ENCODE assay signal across 1 cellular context in genomic region chr17:81510798-81511549, GRCh38.
TF ChIP-seq lines count a peak whose summit lies in the region.

No MANE protein-coding gene starts in this region.

TF ChIP-seq in HepG2, 621 proteins besides CTCF, POLR2A, EP300 and RAD21 (continued from another document and continues in another):
- TF ChIP-seq, protein P1, sequence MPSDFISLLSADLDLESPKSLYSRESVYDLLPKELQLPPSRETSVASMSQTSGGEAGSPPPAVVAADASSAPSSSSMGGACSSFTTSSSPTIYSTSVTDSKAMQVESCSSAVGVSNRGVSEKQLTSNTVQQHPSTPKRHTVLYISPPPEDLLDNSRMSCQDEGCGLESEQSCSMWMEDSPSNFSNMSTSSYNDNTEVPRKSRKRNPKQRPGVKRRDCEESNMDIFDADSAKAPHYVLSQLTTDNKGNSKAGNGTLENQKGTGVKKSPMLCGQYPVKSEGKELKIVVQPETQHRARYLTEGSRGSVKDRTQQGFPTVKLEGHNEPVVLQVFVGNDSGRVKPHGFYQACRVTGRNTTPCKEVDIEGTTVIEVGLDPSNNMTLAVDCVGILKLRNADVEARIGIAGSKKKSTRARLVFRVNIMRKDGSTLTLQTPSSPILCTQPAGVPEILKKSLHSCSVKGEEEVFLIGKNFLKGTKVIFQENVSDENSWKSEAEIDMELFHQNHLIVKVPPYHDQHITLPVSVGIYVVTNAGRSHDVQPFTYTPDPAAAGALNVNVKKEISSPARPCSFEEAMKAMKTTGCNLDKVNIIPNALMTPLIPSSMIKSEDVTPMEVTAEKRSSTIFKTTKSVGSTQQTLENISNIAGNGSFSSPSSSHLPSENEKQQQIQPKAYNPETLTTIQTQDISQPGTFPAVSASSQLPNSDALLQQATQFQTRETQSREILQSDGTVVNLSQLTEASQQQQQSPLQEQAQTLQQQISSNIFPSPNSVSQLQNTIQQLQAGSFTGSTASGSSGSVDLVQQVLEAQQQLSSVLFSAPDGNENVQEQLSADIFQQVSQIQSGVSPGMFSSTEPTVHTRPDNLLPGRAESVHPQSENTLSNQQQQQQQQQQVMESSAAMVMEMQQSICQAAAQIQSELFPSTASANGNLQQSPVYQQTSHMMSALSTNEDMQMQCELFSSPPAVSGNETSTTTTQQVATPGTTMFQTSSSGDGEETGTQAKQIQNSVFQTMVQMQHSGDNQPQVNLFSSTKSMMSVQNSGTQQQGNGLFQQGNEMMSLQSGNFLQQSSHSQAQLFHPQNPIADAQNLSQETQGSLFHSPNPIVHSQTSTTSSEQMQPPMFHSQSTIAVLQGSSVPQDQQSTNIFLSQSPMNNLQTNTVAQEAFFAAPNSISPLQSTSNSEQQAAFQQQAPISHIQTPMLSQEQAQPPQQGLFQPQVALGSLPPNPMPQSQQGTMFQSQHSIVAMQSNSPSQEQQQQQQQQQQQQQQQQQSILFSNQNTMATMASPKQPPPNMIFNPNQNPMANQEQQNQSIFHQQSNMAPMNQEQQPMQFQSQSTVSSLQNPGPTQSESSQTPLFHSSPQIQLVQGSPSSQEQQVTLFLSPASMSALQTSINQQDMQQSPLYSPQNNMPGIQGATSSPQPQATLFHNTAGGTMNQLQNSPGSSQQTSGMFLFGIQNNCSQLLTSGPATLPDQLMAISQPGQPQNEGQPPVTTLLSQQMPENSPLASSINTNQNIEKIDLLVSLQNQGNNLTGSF (CRISPR knock-in tag; IDR thresholded peaks at IDR 0.05), result no peak
- TF ChIP-seq, protein P2, sequence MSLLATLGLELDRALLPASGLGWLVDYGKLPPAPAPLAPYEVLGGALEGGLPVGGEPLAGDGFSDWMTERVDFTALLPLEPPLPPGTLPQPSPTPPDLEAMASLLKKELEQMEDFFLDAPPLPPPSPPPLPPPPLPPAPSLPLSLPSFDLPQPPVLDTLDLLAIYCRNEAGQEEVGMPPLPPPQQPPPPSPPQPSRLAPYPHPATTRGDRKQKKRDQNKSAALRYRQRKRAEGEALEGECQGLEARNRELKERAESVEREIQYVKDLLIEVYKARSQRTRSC (CRISPR knock-in tag; IDR thresholded peaks at IDR 0.05; ENCODE audit: low read depth), result no peak
- TF ChIP-seq ZSCAN31 (CRISPR knock-in tag; IDR thresholded peaks at IDR 0.05; ENCODE audit: low read depth) (no peak), ZNF513 (CRISPR knock-in tag; conservative IDR thresholded peaks at IDR 0.05) (no peak), ZNF274 (CRISPR knock-in tag; IDR thresholded peaks at IDR 0.05) (0 out of 2 replicates have a peak, but pooled peaks have one; percentile 19), PRPF4 (IDR thresholded peaks at IDR 0.05; ENCODE audit: low read depth, low read length, poor library complexity, severe bottlenecking) (no peak), ZBTB4 (CRISPR knock-in tag; IDR thresholded peaks at IDR 0.05; ENCODE audit: borderline replicate concordance) (no peak; the same call in 1 of the 2 replicates), CEBPG (CRISPR knock-in tag; IDR thresholded peaks at IDR 0.05) (no peak), LBX2 (CRISPR knock-in tag; IDR thresholded peaks at IDR 0.05; ENCODE audit: borderline replicate concordance) (no peak), ZNF672 (CRISPR knock-in tag; IDR thresholded peaks at IDR 0.05) (no peak), JDP2 (CRISPR knock-in tag; IDR thresholded peaks at IDR 0.05; ENCODE audit: borderline replicate concordance) (no peak), FOXP1 (IDR thresholded peaks at IDR 0.05) (no peak), FOXP1 (CRISPR knock-in tag; IDR thresholded peaks at IDR 0.05) (no peak), SAP130 (CRISPR knock-in tag; IDR thresholded peaks at IDR 0.05; ENCODE audit: low read depth) (no peak), ZNF770 (CRISPR knock-in tag; IDR thresholded peaks at IDR 0.05) (no peak), KMT2A (CRISPR knock-in tag; IDR thresholded peaks at IDR 0.05) (no peak), TERF1 (CRISPR knock-in tag; IDR thresholded peaks at IDR 0.05) (no peak), ZNF20 (CRISPR knock-in tag; IDR thresholded peaks at IDR 0.05) (no peak), ZBTB8A (CRISPR knock-in tag; IDR thresholded peaks at IDR 0.05; ENCODE audit: borderline replicate concordance, low read depth) (no peak), ZBTB7A (CRISPR knock-in tag; IDR thresholded peaks at IDR 0.05) (no peak), CAMTA2 (CRISPR knock-in tag; IDR thresholded peaks at IDR 0.05; ENCODE audit: borderline replicate concordance) (no peak), ZMYM3 (CRISPR knock-in tag; IDR thresholded peaks at IDR 0.05) (no peak), ZNF326 (CRISPR knock-in tag; IDR thresholded peaks at IDR 0.05; ENCODE audit: borderline replicate concordance) (no peak), ZNF446 (CRISPR knock-in tag; IDR thresholded peaks at IDR 0.05) (no peak), ZNF337 (CRISPR knock-in tag; IDR thresholded peaks at IDR 0.05; ENCODE audit: borderline replicate concordance, low read depth) (peak; percentile 39; the same call in 1 of the 2 replicates), PRMT3 (CRISPR knock-in tag; IDR thresholded peaks at IDR 0.05; ENCODE audit: borderline replicate concordance, low read depth) (no peak), HMG20B (CRISPR knock-in tag; conservative IDR thresholded peaks at IDR 0.05) (no peak), TMF1 (CRISPR knock-in tag; IDR thresholded peaks at IDR 0.05; ENCODE audit: low read depth) (no peak), TRIM24 (CRISPR knock-in tag; IDR thresholded peaks at IDR 0.05) (no peak), ZNF691 (CRISPR knock-in tag; IDR thresholded peaks at IDR 0.05; ENCODE audit: borderline replicate concordance, low read depth) (no peak)
- TF ChIP-seq, protein P3, sequence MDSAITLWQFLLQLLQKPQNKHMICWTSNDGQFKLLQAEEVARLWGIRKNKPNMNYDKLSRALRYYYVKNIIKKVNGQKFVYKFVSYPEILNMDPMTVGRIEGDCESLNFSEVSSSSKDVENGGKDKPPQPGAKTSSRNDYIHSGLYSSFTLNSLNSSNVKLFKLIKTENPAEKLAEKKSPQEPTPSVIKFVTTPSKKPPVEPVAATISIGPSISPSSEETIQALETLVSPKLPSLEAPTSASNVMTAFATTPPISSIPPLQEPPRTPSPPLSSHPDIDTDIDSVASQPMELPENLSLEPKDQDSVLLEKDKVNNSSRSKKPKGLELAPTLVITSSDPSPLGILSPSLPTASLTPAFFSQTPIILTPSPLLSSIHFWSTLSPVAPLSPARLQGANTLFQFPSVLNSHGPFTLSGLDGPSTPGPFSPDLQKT (CRISPR knock-in tag; IDR thresholded peaks at IDR 0.05; ENCODE audit: borderline replicate concordance), result no peak
- TF ChIP-seq, protein P4, sequence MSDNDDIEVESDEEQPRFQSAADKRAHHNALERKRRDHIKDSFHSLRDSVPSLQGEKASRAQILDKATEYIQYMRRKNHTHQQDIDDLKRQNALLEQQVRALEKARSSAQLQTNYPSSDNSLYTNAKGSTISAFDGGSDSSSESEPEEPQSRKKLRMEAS (IDR thresholded peaks at IDR 0.05), result no peak
- TF ChIP-seq, protein P5, sequence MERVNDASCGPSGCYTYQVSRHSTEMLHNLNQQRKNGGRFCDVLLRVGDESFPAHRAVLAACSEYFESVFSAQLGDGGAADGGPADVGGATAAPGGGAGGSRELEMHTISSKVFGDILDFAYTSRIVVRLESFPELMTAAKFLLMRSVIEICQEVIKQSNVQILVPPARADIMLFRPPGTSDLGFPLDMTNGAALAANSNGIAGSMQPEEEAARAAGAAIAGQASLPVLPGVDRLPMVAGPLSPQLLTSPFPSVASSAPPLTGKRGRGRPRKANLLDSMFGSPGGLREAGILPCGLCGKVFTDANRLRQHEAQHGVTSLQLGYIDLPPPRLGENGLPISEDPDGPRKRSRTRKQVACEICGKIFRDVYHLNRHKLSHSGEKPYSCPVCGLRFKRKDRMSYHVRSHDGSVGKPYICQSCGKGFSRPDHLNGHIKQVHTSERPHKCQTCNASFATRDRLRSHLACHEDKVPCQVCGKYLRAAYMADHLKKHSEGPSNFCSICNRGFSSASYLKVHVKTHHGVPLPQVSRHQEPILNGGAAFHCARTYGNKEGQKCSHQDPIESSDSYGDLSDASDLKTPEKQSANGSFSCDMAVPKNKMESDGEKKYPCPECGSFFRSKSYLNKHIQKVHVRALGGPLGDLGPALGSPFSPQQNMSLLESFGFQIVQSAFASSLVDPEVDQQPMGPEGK (CRISPR knock-in tag; IDR thresholded peaks at IDR 0.05), result no peak
- TF ChIP-seq, protein P6, sequence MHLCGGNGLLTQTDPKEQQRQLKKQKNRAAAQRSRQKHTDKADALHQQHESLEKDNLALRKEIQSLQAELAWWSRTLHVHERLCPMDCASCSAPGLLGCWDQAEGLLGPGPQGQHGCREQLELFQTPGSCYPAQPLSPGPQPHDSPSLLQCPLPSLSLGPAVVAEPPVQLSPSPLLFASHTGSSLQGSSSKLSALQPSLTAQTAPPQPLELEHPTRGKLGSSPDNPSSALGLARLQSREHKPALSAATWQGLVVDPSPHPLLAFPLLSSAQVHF (CRISPR knock-in tag; IDR thresholded peaks at IDR 0.05), result no peak
- TF ChIP-seq, protein P7, sequence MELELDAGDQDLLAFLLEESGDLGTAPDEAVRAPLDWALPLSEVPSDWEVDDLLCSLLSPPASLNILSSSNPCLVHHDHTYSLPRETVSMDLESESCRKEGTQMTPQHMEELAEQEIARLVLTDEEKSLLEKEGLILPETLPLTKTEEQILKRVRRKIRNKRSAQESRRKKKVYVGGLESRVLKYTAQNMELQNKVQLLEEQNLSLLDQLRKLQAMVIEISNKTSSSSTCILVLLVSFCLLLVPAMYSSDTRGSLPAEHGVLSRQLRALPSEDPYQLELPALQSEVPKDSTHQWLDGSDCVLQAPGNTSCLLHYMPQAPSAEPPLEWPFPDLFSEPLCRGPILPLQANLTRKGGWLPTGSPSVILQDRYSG (CRISPR knock-in tag; IDR thresholded peaks at IDR 0.05), result no peak
